8 cellular contexts compared by ENCODE assay signal in genomic region chr18:76493213-76494107, GRCh38. TPM values are rescaled to one million over a fixed set of nuclear protein-coding genes. Genes with fewer than 3 reads are reported as not detected.
DNase-seq lines count a peak whose midpoint lies in the region; ATAC-seq, FAIRE-seq and TF ChIP-seq lines count a peak whose summit lies in the region.

No MANE protein-coding gene starts in this region.

- peak overlapping the region; percentile 73 for H3K4me2 ChIP-seq in keratinocyte (ENCODE audit: control insufficient read depth, extremely low read depth, insufficient read depth, low read depth, low read length)

- peaks cover 26% of the 10 kb centered on the region for H3K27me3 Mint-ChIP-seq in CD8-positive, alpha-beta T cell (ENCODE audit: low read depth)

- H3K36me3 Mint-ChIP-seq in CD8-positive, alpha-beta T cell: peaks cover 4% of the 10 kb centered on the region
- peaks cover 17% of the 10 kb centered on the region for H3K36me3 Mint-ChIP-seq in stimulated activated effector memory CD8-positive, alpha-beta T cell treated with anti-CD3 and anti-CD28 coated beads, Interleukin-12 subunit alpha, Interleukin-12 subunit beta, amount 100 ng/mL, for 72 hours

- peak overlapping the region; percentile 85 for H3K9ac ChIP-seq in keratinocyte (ENCODE audit: control insufficient read depth, extremely low read depth, insufficient read depth, low read length)

- intact Hi-C loops in CD8-positive, alpha-beta T cell (cut with DNase I, micrococcal nuclease): loop anchor here (2.0 to 10.0 kb wide), 7 partner anchors 43 to 1996 kb away; partner anchors contain the start of genes CNDP2 (in 2 of the 2), ZNF407 (in 2 of the 2) and TSHZ1 (in 1 of the 2)

- H3K4me3 Mint-ChIP-seq in CD8-positive, alpha-beta T cell: peak overlapping the region; percentile 92
- H3K4me3 Mint-ChIP-seq in stimulated activated effector memory CD8-positive, alpha-beta T cell treated with anti-CD3 and anti-CD28 coated beads, Interleukin-12 subunit alpha, Interleukin-12 subunit beta, amount 100 ng/mL, for 72 hours: peak overlapping the region; percentile 86

- POLR2A ChIA-PET in CD8-positive, alpha-beta T cell (lab: Charles Lee): interaction anchor here (0.7 to 1.1 kb wide), 3 partner anchors 11 to 228 kb away, joined by 3 to 5 read pairs (median 3); no protein-coding TSS in a partner anchor

- H3K9me3 ChIP-seq in CD8-positive, alpha-beta T cell (ENCODE audit: low read length): no peaks in the 10 kb centered on the region
- no peaks in the 10 kb centered on the region for H3K9me3 ChIP-seq in keratinocyte (ENCODE audit: control insufficient read depth, low read depth, low read length)

- peak overlapping the region; percentile 84 for H2AFZ ChIP-seq in keratinocyte (ENCODE audit: control insufficient read depth, low read length)

- CTCF ChIA-PET in CD8-positive, alpha-beta T cell (lab: Charles Lee): interaction anchor here (0.7 to 1.1 kb wide), 3 partner anchors 94 to 216 kb away, joined by 3 to 6 read pairs (median 3); no protein-coding TSS in a partner anchor

- H3K4me1 Mint-ChIP-seq in CD8-positive, alpha-beta T cell (ENCODE audit: low read depth): peaks cover 36% of the 10 kb centered on the region
- H3K4me1 Mint-ChIP-seq in stimulated activated effector memory CD8-positive, alpha-beta T cell treated with anti-CD3 and anti-CD28 coated beads, Interleukin-12 subunit alpha, Interleukin-12 subunit beta, amount 100 ng/mL, for 72 hours: peaks cover 33% of the 10 kb centered on the region

- no peaks in the 10 kb centered on the region for H3K27me3 ChIP-seq in CD8-positive, alpha-beta T cell (ENCODE audit: insufficient read depth, low read length)
- no peaks in the 10 kb centered on the region for H3K27me3 ChIP-seq in brain microvascular endothelial cell (replicated peaks)
- no peaks in the 10 kb centered on the region for H3K27me3 ChIP-seq in keratinocyte (ENCODE audit: control insufficient read depth, extremely low read depth, insufficient read depth, low read length)

- H3K36me3 ChIP-seq in CD8-positive, alpha-beta T cell (ENCODE audit: insufficient read depth, low read length): no peaks in the 10 kb centered on the region
- H3K36me3 ChIP-seq in brain microvascular endothelial cell (replicated peaks): no peaks in the 10 kb centered on the region
- H3K36me3 ChIP-seq in keratinocyte (ENCODE audit: control insufficient read depth in 2 of 2, extremely low read depth in 1 of 2, insufficient read depth in 2 of 2, low read length in 2 of 2): no peaks in the 10 kb centered on the region

- TF ChIP-seq CTCF in CD8-positive, alpha-beta T cell (IDR thresholded peaks at IDR 0.05): no peak
- no peak for TF ChIP-seq CTCF in brain microvascular endothelial cell (IDR thresholded peaks at IDR 0.05; ENCODE audit: low read depth, low read length, missing control alignments)
- TF ChIP-seq CTCF in keratinocyte (optimal IDR thresholded peaks at IDR 0.05 in 1 of 3, IDR thresholded peaks at IDR 0.05 in 1 of 3, conservative IDR thresholded peaks at IDR 0.05 in 1 of 3; ENCODE audit: extremely low read depth in 1 of 3, insufficient read depth in 2 of 3, low read length in 3 of 3): no peak

- dilution Hi-C loops in keratinocyte (cut with MboI; ENCODE audit: extremely low pct_ligation_motif_present, low sequenced_read_pairs): no loop called here

- H3K9me3 Mint-ChIP-seq in CD8-positive, alpha-beta T cell: no peaks in the 10 kb centered on the region
- no peaks in the 10 kb centered on the region for H3K9me3 Mint-ChIP-seq in stimulated activated effector memory CD8-positive, alpha-beta T cell treated with anti-CD3 and anti-CD28 coated beads, Interleukin-12 subunit alpha, Interleukin-12 subunit beta, amount 100 ng/mL, for 72 hours

- peaks cover 35% of the 10 kb centered on the region for H3K79me2 ChIP-seq in keratinocyte (ENCODE audit: control insufficient read depth, insufficient read depth, low read length)

- FAIRE-seq in keratinocyte (lab: Jason Lieb, UNC): no peak

- no peak for ATAC-seq in CD8-positive, alpha-beta T cell
- peak; percentile 8 for ATAC-seq in GM19351 (IDR thresholded peaks at IDR 0.05; ENCODE audit: unreplicated experiment)
- peak; percentile 18 for ATAC-seq in HG03439 (IDR thresholded peaks at IDR 0.05; ENCODE audit: unreplicated experiment)
- ATAC-seq in stimulated activated effector memory CD8-positive, alpha-beta T cell treated with anti-CD3 and anti-CD28 coated beads, Interleukin-12 subunit alpha, Interleukin-12 subunit beta, amount 100 ng/mL, for 72 hours: no peak

- peak overlapping the region; percentile 87 for H3K27ac Mint-ChIP-seq in CD8-positive, alpha-beta T cell
- H3K27ac Mint-ChIP-seq in stimulated activated effector memory CD8-positive, alpha-beta T cell treated with anti-CD3 and anti-CD28 coated beads, Interleukin-12 subunit alpha, Interleukin-12 subunit beta, amount 100 ng/mL, for 72 hours: peak overlapping the region; percentile 74

- DNase-seq in CD8-positive, alpha-beta T cell: no peak
- DNase-seq in OCI-M1 (lab: John Stamatoyannopoulos, UW): peak; percentile 82
- DNase-seq in brain microvascular endothelial cell: peak; percentile 40
- DNase-seq in keratinocyte (ENCODE audit: low read depth, low spot score): no peak
- DNase-seq in stimulated activated effector memory CD8-positive, alpha-beta T cell treated with anti-CD3 and anti-CD28 coated beads, Interleukin-12 subunit alpha, Interleukin-12 subunit beta, amount 100 ng/mL, for 72 hours (ENCODE audit: low spot score in 2 of 2): no peak
- DNase-seq in HT-29 (ENCODE audit: low spot score): no peak

- in situ Hi-C loops in brain microvascular endothelial cell (cut with HindIII; ENCODE audit: low pct_ligation_motif_present, low sequenced_read_pairs): no loop called here

- H4K20me1 ChIP-seq in keratinocyte (ENCODE audit: control insufficient read depth, extremely low read depth, insufficient read depth, low read length): peaks cover 2% of the 10 kb centered on the region

- peaks cover 19% of the 10 kb centered on the region for H3K4me1 ChIP-seq in CD8-positive, alpha-beta T cell (ENCODE audit: insufficient read depth, low read length)
- H3K4me1 ChIP-seq in keratinocyte (ENCODE audit: control insufficient read depth, extremely low read depth, insufficient read depth, low read length): peaks cover 29% of the 10 kb centered on the region

- no peaks in the 10 kb centered on the region for H3K9me1 ChIP-seq in keratinocyte (ENCODE audit: control insufficient read depth, extremely low read depth, insufficient read depth, low read length)

- H3K4me3 ChIP-seq in CD8-positive, alpha-beta T cell (ENCODE audit: low read depth, low read length): peak overlapping the region; percentile 99
- H3K4me3 ChIP-seq in brain microvascular endothelial cell (ENCODE audit: low read depth, low read length): peak overlapping the region; percentile 79
- H3K4me3 ChIP-seq in keratinocyte (ENCODE audit: control insufficient read depth in 2 of 3, extremely low read depth in 1 of 3, insufficient read depth in 2 of 3, low read depth in 1 of 3, low read length in 3 of 3): peak overlapping the region; percentile 73 to 92 (median 78)

- peak overlapping the region; percentile 66 for H3K27ac ChIP-seq in CD8-positive, alpha-beta T cell (ENCODE audit: low read depth, low read length)
- H3K27ac ChIP-seq in brain microvascular endothelial cell (peak overlapping the region; percentile 49), keratinocyte (ENCODE audit: control insufficient read depth, insufficient read depth, low read length) (peak overlapping the region; percentile 80)

RNA-seq across cellular contexts. Expression of gene ZNF516, which starts 1.6 kb away (rescaled TPM):
- 10 to 100 TPM; 19.5 to 19.6 TPM for total RNA-seq in CD8-positive, alpha-beta T cell
- polyA plus RNA-seq in keratinocyte: 7.4 to 9.3 TPM (median 9.2 TPM) in 3 replicates
- polyA plus RNA-seq in keratinocyte (2011; ENCODE audit: low read depth): 5.9 TPM
- polyA plus RNA-seq in keratinocyte (2011; cell fraction: cytosol; rRNA removed): 5.2 and 5.6 TPM in 2 replicates
- polyA plus RNA-seq in keratinocyte (2011; cell fraction: nucleus; rRNA removed): 27.0 and 30.5 TPM in 2 replicates
- polyA plus RNA-seq in keratinocyte (2012; ENCODE audit: low replicate concordance): 14.0 and 14.2 TPM in 2 replicates
- polyA minus RNA-seq in keratinocyte: 11.8 to 25.9 TPM (median 20.6 TPM) in 3 replicates
- polyA minus RNA-seq in keratinocyte (2011; cell fraction: cytosol; rRNA and poly(A)+ RNA removed): 16.7 TPM
- polyA minus RNA-seq in keratinocyte (2011; cell fraction: nucleus; rRNA and poly(A)+ RNA removed): 30.6 and 40.4 TPM in 2 replicates
- 8.1 and 10.4 TPM in 2 replicates for total RNA-seq in HT-29 (2014; rRNA removed; shearing (Covaris generic))

Comparison
In these comparisons a context has a peak if more than half of its experiments do, and no peak if none do; other contexts are left out.
1. ATAC-seq: peak in GM19351 (single experiment) and HG03439 (single experiment); none in CD8-positive, alpha-beta T cell (single experiment) and stimulated activated effector memory CD8-positive, alpha-beta T cell treated with anti-CD3 and anti-CD28 coated beads, Interleukin-12 subunit alpha, Interleukin-12 subunit beta, amount 100 ng/mL, for 72 hours (single experiment).
2. DNase-seq: peak in OCI-M1 (single experiment) and brain microvascular endothelial cell (single experiment); none in CD8-positive, alpha-beta T cell (0 of 7), keratinocyte (single experiment), stimulated activated effector memory CD8-positive, alpha-beta T cell treated with anti-CD3 and anti-CD28 coated beads, Interleukin-12 subunit alpha, Interleukin-12 subunit beta, amount 100 ng/mL, for 72 hours (0 of 2) and HT-29 (single experiment).
3. Peak in every context shown above with its lines, with median percentiles within 50 percentile points of each other: H3K27ac ChIP-seq and H3K4me3 ChIP-seq.